ENCODE assay signal across 8 cellular contexts in the genomic region with DNA sequence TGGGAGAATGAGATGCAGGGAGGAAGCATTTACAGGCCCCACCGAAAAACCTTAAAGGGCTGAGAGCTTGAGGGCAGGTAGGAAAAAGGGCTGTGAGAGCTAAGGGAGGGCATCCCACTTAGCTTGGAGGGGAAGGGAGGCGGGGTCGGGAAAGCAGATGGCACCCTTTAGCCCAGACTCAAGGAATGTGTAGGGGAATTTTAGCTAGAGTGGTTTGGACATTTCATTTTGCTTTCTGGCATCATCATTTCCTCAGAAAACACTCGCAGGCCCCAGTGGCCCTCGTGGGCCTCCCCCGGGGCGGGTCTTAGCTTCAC. TPM values are rescaled to one million over a fixed set of nuclear protein-coding genes. Genes with fewer than 3 reads are reported as not detected.
DNase-seq lines count a peak whose midpoint lies in the region; ATAC-seq and TF ChIP-seq lines count a peak whose summit lies in the region.

No MANE protein-coding gene starts in this region.

- no peak for ATAC-seq in activated T-cell treated with anti-CD3 and anti-CD28 coated beads, Interleukin-2, amount 50 U/mL, for 72 hours (replicated peaks in 1 of 2)
- ATAC-seq in lower lobe of right lung (no peak), GM19328 (IDR thresholded peaks at IDR 0.05; ENCODE audit: unreplicated experiment) (no peak)

- H3K27me3 Mint-ChIP-seq in activated T-cell treated with anti-CD3 and anti-CD28 coated beads, Interleukin-2, amount 50 U/mL, for 72 hours (ENCODE audit: low read depth) = no peaks in the 10 kb centered on the region
- H3K27me3 Mint-ChIP-seq in activated naive CD8-positive, alpha-beta T cell treated with anti-CD3 and anti-CD28 coated beads for 36 hours = no peaks in the 10 kb centered on the region

- H3K4me3 ChIP-seq in lower lobe of right lung (peak overlapping the region; percentile 92), transverse colon (peak overlapping the region in 3 of 4 donors; percentile 85 to 93 (median 93))

- H3K36me3 ChIP-seq in lower lobe of right lung = no peaks in the 10 kb centered on the region
- no peaks in the 10 kb centered on the region for H3K36me3 ChIP-seq in transverse colon

- TF ChIP-seq CTCF in lower lobe of right lung (IDR thresholded peaks at IDR 0.05) (no peak), transverse colon (IDR thresholded peaks at IDR 0.05) (no peak)

- peak overlapping the region; percentile 94 for H3K27ac Mint-ChIP-seq in activated T-cell treated with anti-CD3 and anti-CD28 coated beads, Interleukin-2, amount 50 U/mL, for 72 hours
- peak overlapping the region; percentile 97 for H3K27ac Mint-ChIP-seq in activated naive CD8-positive, alpha-beta T cell treated with anti-CD3 and anti-CD28 coated beads for 36 hours

- H3K4me3 Mint-ChIP-seq in activated T-cell treated with anti-CD3 and anti-CD28 coated beads, Interleukin-2, amount 50 U/mL, for 72 hours = peak overlapping the region; percentile 84 to 87
- H3K4me3 Mint-ChIP-seq in activated naive CD8-positive, alpha-beta T cell treated with anti-CD3 and anti-CD28 coated beads for 36 hours = peak overlapping the region; percentile 86

- H3K36me3 Mint-ChIP-seq in activated T-cell treated with anti-CD3 and anti-CD28 coated beads, Interleukin-2, amount 50 U/mL, for 72 hours (ENCODE audit: insufficient read depth in 2 of 2) = peaks cover 0 to 17% of the 10 kb centered on the region in 2 donors
- peaks cover 15% of the 10 kb centered on the region for H3K36me3 Mint-ChIP-seq in activated naive CD8-positive, alpha-beta T cell treated with anti-CD3 and anti-CD28 coated beads for 36 hours

- no peak for TF ChIP-seq POLR2A in transverse colon (IDR thresholded peaks at IDR 0.05)

- 18% methylated on average over 7 of the region's 7 CpGs; no CpG with 5 or more reads in 1 of the 2 donors for WGBS in transverse colon (ENCODE audit: low coverage in 1 of 2), 2 donors

- in situ Hi-C loops in transverse colon (cut with MboI; ENCODE audit: low pct_ligation_motif_present in 1 of 4, low pct_unique_long_range_greater_than_20kb in 1 of 4, low sequenced_read_pairs in 3 of 4) = loop anchor here in 3 of 4 donors (5.0 to 25.0 kb wide), 4 partner anchors 108 to 220 kb away; no protein-coding TSS in a partner anchor

- H3K4me1 Mint-ChIP-seq in activated T-cell treated with anti-CD3 and anti-CD28 coated beads, Interleukin-2, amount 50 U/mL, for 72 hours (ENCODE audit: low read depth) = peaks cover 50% of the 10 kb centered on the region
- H3K4me1 Mint-ChIP-seq in activated naive CD8-positive, alpha-beta T cell treated with anti-CD3 and anti-CD28 coated beads for 36 hours = peaks cover 48% of the 10 kb centered on the region

- no peak for TF ChIP-seq EP300 in transverse colon (IDR thresholded peaks at IDR 0.05; ENCODE audit: low read depth)

- no peak for DNase-seq in activated T-cell treated with anti-CD3 and anti-CD28 coated beads, Interleukin-2, amount 50 U/mL, for 72 hours
- no peak for DNase-seq in activated T-cell treated with anti-CD3 and anti-CD28 coated beads, Interleukin-2, amount 50 U/mL, for 48 hours
- DNase-seq in activated naive CD8-positive, alpha-beta T cell treated with anti-CD3 and anti-CD28 coated beads for 36 hours = no peak
- DNase-seq in lower lobe of right lung (no peak), transverse colon (no peak), activated gamma-delta T cell (lab: John Stamatoyannopoulos, UW) (no peak), DMS114 treated with DMSO at 0.1 percent for 48 hours (lab: John Stamatoyannopoulos, UW; ENCODE audit: unreplicated experiment) (no peak)

- H3K27ac ChIP-seq in lower lobe of right lung (peak overlapping the region; percentile 96), transverse colon (peak overlapping the region; percentile 98 to 100 (median 99))

- H3K9me3 ChIP-seq in lower lobe of right lung (no peaks in the 10 kb centered on the region), transverse colon (no peaks in the 10 kb centered on the region)

- intact Hi-C loops in lower lobe of right lung (cut with DNase I) = no loop called here
- intact Hi-C loops in transverse colon (cut with DNase I; ENCODE audit: low total_unique reads) = no loop called here

- H3K9me3 Mint-ChIP-seq in activated T-cell treated with anti-CD3 and anti-CD28 coated beads, Interleukin-2, amount 50 U/mL, for 72 hours = no peaks in the 10 kb centered on the region
- no peaks in the 10 kb centered on the region for H3K9me3 Mint-ChIP-seq in activated naive CD8-positive, alpha-beta T cell treated with anti-CD3 and anti-CD28 coated beads for 36 hours

- no peaks in the 10 kb centered on the region for H3K27me3 ChIP-seq in lower lobe of right lung (ENCODE audit: low read depth)
- no peaks in the 10 kb centered on the region for H3K27me3 ChIP-seq in transverse colon

- H3K4me1 ChIP-seq in lower lobe of right lung = peaks cover 48% of the 10 kb centered on the region
- peaks cover 24 to 47% (median 41%) of the 10 kb centered on the region in 4 donors for H3K4me1 ChIP-seq in transverse colon

RNA-seq across cellular contexts. Expression of a gene that starts 0.8 kb away (rescaled TPM):
- 100 to 1,000 TPM; 129 to 157 TPM for total RNA-seq in activated T-cell treated with anti-CD3 and anti-CD28 coated beads, Interleukin-2, amount 50 U/mL, for 72 hours
- 10 to 100 TPM; 49.4 to 55.4 TPM for total RNA-seq in activated naive CD8-positive, alpha-beta T cell treated with anti-CD3 and anti-CD28 coated beads for 36 hours
- total RNA-seq in lower lobe of right lung (59.5 TPM), transverse colon (10 to 100 TPM; 41.2 to 79.3 (median 48.0) TPM)

RNA-seq across cellular contexts. Expression of a gene that starts 13.9 kb away (rescaled TPM):
- 100 to 1,000 TPM; 196 to 215 TPM for total RNA-seq in activated T-cell treated with anti-CD3 and anti-CD28 coated beads, Interleukin-2, amount 50 U/mL, for 72 hours
- 100 to 1,000 TPM; 183 to 190 TPM for total RNA-seq in activated naive CD8-positive, alpha-beta T cell treated with anti-CD3 and anti-CD28 coated beads for 36 hours
- total RNA-seq in lower lobe of right lung (86.5 TPM), transverse colon (100 to 1,000 TPM in 1 of 4 donors, 10 to 100 TPM in 3; 21.7 to 146 (median 80.6) TPM)

RNA-seq across cellular contexts. Expression of a gene that starts 46.3 kb away (rescaled TPM):
- 10 to 100 TPM; 37.6 to 45.9 TPM for total RNA-seq in activated T-cell treated with anti-CD3 and anti-CD28 coated beads, Interleukin-2, amount 50 U/mL, for 72 hours
- total RNA-seq in activated naive CD8-positive, alpha-beta T cell treated with anti-CD3 and anti-CD28 coated beads for 36 hours = 10 to 100 TPM; 35.4 to 35.6 TPM
- 23.8 TPM for total RNA-seq in lower lobe of right lung
- 10 to 100 TPM in 3 of 4 donors, 1 to 10 TPM in 1; 8.2 to 41.1 (median 37.9) TPM for total RNA-seq in transverse colon

RNA-seq across cellular contexts. Expression of a gene that starts 57.3 kb away (rescaled TPM):
- 100 to 1,000 TPM; 141 to 149 TPM for total RNA-seq in activated T-cell treated with anti-CD3 and anti-CD28 coated beads, Interleukin-2, amount 50 U/mL, for 72 hours
- total RNA-seq in activated naive CD8-positive, alpha-beta T cell treated with anti-CD3 and anti-CD28 coated beads for 36 hours = 100 to 1,000 TPM in 1 of 2 experiments, 10 to 100 TPM in 1; 98.1 to 115 TPM
- total RNA-seq in lower lobe of right lung = 62.3 TPM
- total RNA-seq in transverse colon = 100 to 1,000 TPM in 1 of 4 donors, 10 to 100 TPM in 3; 37.0 to 103 (median 72.4) TPM
